1 cellular context compared by ENCODE assay signal in genomic region chr16:50515218-50515617, GRCh38.
A peak's percentile ranks its signal among the peaks of the same experiment; 100 is the strongest.
TF ChIP-seq lines count a peak whose summit lies in the region.

No MANE protein-coding gene starts in this region.

TF ChIP-seq in HepG2, 621 proteins besides CTCF, POLR2A, EP300 and RAD21:
- no peak for TF ChIP-seq ZFP1 (CRISPR knock-in tag; IDR thresholded peaks at IDR 0.05)
- no peak for TF ChIP-seq NONO (IDR thresholded peaks at IDR 0.05)
- no peak for TF ChIP-seq NONO (CRISPR knock-in tag; conservative IDR thresholded peaks at IDR 0.05)
- peak; percentile 30; the same call in 1 of the 2 replicates for TF ChIP-seq KAT2B (IDR thresholded peaks at IDR 0.05; ENCODE audit: borderline replicate concordance, low read depth, low read length)
- no peak for TF ChIP-seq SOX13 (IDR thresholded peaks at IDR 0.05)
- peak in 1 of 2 experiments; percentile 66; a peak in 1 of 4 replicates for TF ChIP-seq SOX13 (CRISPR knock-in tag; conservative IDR thresholded peaks at IDR 0.05 in 1 of 2, IDR thresholded peaks at IDR 0.05 in 1 of 2)
- TF ChIP-seq ZBTB7B (CRISPR knock-in tag; IDR thresholded peaks at IDR 0.05) = peak; percentile 66; the same call in 1 of the 2 replicates
- TF ChIP-seq ZNF550 (CRISPR knock-in tag; IDR thresholded peaks at IDR 0.05; ENCODE audit: borderline replicate concordance) = no peak
- TF ChIP-seq SOX5 (CRISPR knock-in tag; IDR thresholded peaks at IDR 0.05; ENCODE audit: borderline replicate concordance) = peak; percentile 39; the same call in 1 of the 2 replicates
- TF ChIP-seq ONECUT2 (CRISPR knock-in tag; IDR thresholded peaks at IDR 0.05) = 0 out of 2 replicates have a peak, but pooled peaks have one; percentile 53
